In the genomic region with DNA sequence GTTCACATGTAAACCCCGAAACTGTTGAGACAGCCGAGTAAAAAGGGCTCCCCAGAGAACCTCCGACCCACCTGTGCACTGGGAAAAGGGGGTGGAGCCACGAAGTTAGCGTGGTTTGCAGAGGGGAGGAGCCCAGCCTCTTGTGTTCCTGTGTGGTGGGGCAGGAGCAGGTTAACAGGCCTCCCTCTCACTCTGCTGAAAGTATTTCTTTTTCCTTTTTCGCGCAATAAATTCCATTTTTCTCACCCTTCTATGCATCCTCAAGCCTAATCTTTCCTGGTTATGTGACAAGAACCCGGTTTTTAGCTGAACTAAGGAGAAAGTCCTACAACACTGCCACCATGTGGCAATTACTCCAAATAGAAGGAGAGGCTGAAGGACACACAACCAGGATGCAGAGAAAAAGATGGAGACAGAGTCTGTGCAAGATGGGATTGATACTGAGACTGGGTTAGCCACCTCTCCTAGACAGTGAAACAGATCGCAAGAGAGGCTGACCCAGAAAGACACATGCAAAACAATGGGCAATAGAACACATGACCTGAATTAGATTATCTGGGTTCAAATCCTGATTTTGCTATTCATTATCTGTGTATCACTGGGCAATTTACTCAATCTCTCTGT, we compare ENCODE assay signal across 7 cellular contexts.
DNase-seq lines count a peak whose midpoint lies in the region; ATAC-seq and TF ChIP-seq lines count a peak whose summit lies in the region.

No MANE protein-coding gene starts in this region.

- TF ChIP-seq CTCF in body of pancreas (IDR thresholded peaks at IDR 0.05) = peak; percentile 41 to 84 (median 78)
- peak; percentile 77 for TF ChIP-seq CTCF in smooth muscle cell (IDR thresholded peaks at IDR 0.05; ENCODE audit: borderline replicate concordance, insufficient read depth, poor library complexity, severe bottlenecking)

- H3K4me3 ChIP-seq in GM08714 (ENCODE audit: low read length) (peak overlapping the region; percentile 63), HAP-1 (peak overlapping the region; percentile 29), body of pancreas (no peak overlapping the region), iPS-18c (ENCODE audit: insufficient read depth, low read depth, low read length) (peak overlapping the region; percentile 47), smooth muscle cell (peak overlapping the region; percentile 46)

- TF ChIP-seq POLR2A in body of pancreas (IDR thresholded peaks at IDR 0.05) = no peak

- H3K27me3 ChIP-seq in HAP-1 (ENCODE audit: low read depth) (peaks cover 13% of the 10 kb centered on the region; the same call in 1 of the 2 replicates), body of pancreas (no peaks in the 10 kb centered on the region), smooth muscle cell (ENCODE audit: low read depth) (peaks cover 16% of the 10 kb centered on the region)

- peak; percentile 55 to 71 for DNase-seq in HAP-1 (ENCODE audit: low spot score in 2 of 2)
- peak; percentile 74 for DNase-seq in NCI-H1048 (lab: John Stamatoyannopoulos, UW)
- peak; percentile 78 for DNase-seq in SKM-1 treated with dmso at 0.1 percent for 144 hours (lab: John Stamatoyannopoulos, UW; ENCODE audit: unreplicated experiment)
- peak; percentile 35 to 65 (median 51) for DNase-seq in body of pancreas
- DNase-seq in smooth muscle cell (lab: John Stamatoyannopoulos, UW; ENCODE audit: unreplicated experiment) = no peak

- H3F3A ChIP-seq in smooth muscle cell (ENCODE audit: low read depth) = no peaks in the 10 kb centered on the region

- in situ Hi-C loops in HAP-1 (cut with MboI; ENCODE audit: low sequenced_read_pairs) = no loop called here

- H3K79me2 ChIP-seq in smooth muscle cell (ENCODE audit: low read depth) = no peaks in the 10 kb centered on the region

- H3K4me1 ChIP-seq in HAP-1 (no peaks in the 10 kb centered on the region; the same call in 1 of the 2 replicates), body of pancreas (peaks cover 5% of the 10 kb centered on the region), smooth muscle cell (ENCODE audit: low read depth) (no peaks in the 10 kb centered on the region)

- WGBS in body of pancreas, 2 donors = 0% methylated on average over 9 of the region's 9 CpGs
- WGBS in smooth muscle cell (ENCODE audit: low lambda C conversion rate) = 4% methylated on average over 9 of the region's 9 CpGs

- peak overlapping the region; percentile 79 for H3K4me2 ChIP-seq in smooth muscle cell

- peak overlapping the region; percentile 50 for H2AFZ ChIP-seq in smooth muscle cell (ENCODE audit: low read depth)

- H3K9me3 ChIP-seq in HAP-1 = no peaks in the 10 kb centered on the region
- H3K9me3 ChIP-seq in body of pancreas = no peaks in the 10 kb centered on the region
- no peaks in the 10 kb centered on the region for H3K9me3 ChIP-seq in iPS-18c (ENCODE audit: control insufficient read depth, insufficient read depth, low read length)
- no peaks in the 10 kb centered on the region for H3K9me3 ChIP-seq in smooth muscle cell (replicated peaks; ENCODE audit: low read depth)

- intact Hi-C loops in body of pancreas (cut with DNase I) = loop anchor here (10.0 kb wide), 1 partner anchor 474 kb away; no protein-coding TSS in a partner anchor

- H3K36me3 ChIP-seq in HAP-1 (replicated peaks) (no peaks in the 10 kb centered on the region), body of pancreas (replicated peaks in 1 of 2; ENCODE audit: insufficient read depth in 1 of 2, low read depth in 2 of 2) (no peaks in the 10 kb centered on the region), smooth muscle cell (ENCODE audit: low read depth) (no peaks in the 10 kb centered on the region)

- peak; percentile 79 for ATAC-seq in body of pancreas

- H4K20me1 ChIP-seq in smooth muscle cell (ENCODE audit: low read depth) = no peaks in the 10 kb centered on the region

- no peak overlapping the region for H3K9ac ChIP-seq in smooth muscle cell (ENCODE audit: low read depth)

- H3K27ac ChIP-seq in body of pancreas (no peak overlapping the region), smooth muscle cell (ENCODE audit: low read depth) (no peak overlapping the region)

Comparison
In these comparisons a context has a peak if more than half of its experiments do, and no peak if none do; other contexts are left out.
1. H3K4me3 ChIP-seq: peak in GM08714 (single experiment), HAP-1 (single experiment), iPS-18c (single experiment) and smooth muscle cell (single experiment); none in body of pancreas (0 of 2).